8 cellular contexts compared by ENCODE assay signal in the genomic region with DNA sequence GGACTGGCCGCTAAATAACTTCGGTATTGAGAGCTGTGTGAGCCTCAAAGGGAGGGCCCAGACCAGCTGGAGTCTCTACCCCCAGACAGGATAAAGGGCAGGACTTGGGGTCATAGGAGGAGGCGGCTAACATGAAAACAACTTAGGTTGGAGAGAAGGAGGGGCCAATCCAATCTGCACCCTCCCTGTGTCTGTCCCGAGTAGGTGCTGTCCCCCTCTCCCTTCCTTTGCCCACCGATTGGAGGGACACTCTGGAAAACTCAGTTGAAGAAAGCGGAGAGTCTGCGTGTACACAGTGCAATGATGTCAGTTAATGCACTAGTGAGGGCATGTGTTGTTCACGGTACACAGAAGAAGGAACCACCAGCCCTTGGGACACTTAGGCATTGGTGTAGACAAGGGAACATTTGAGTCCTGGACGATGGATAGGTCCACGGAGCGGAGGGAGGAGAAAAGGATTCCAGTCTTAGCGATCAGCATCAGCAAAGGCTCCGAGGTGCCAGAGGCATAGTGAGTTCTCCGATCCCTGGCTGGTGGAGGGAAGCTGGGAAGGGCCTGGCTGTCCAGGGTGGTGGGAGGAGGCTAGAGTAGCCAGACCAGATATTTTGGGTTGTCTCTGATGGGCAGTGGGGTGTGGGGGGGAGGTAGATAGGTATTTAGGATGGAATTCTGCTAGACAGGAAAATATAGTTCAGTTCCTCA. TPM values are rescaled to one million over a fixed set of nuclear protein-coding genes. Genes with fewer than 3 reads are reported as not detected.
DNase-seq lines count a peak whose midpoint lies in the region; ATAC-seq and TF ChIP-seq lines count a peak whose summit lies in the region.

No MANE protein-coding gene starts in this region.

- H3K4me1 ChIP-seq in BE2C = peaks cover 18% of the 10 kb centered on the region
- H3K4me1 ChIP-seq in muscle layer of duodenum (ENCODE audit: control insufficient read depth in 1 of 2, insufficient read depth in 2 of 2, low read length in 2 of 2) = peaks cover 24 to 40% of the 10 kb centered on the region in 2 donors

- H3K4me3 ChIP-seq in BE2C (ENCODE audit: low read depth, low read length) = peak overlapping the region; percentile 58
- H3K4me3 ChIP-seq in muscle layer of duodenum (ENCODE audit: low read depth in 1 of 2, low read length in 2 of 2) = peak overlapping the region; percentile 27 to 65

- ATAC-seq in HG03045 (IDR thresholded peaks at IDR 0.05; ENCODE audit: unreplicated experiment) (peak; percentile 8), GM18498 (IDR thresholded peaks at IDR 0.05; ENCODE audit: unreplicated experiment) (no peak), HG02798 (IDR thresholded peaks at IDR 0.05; ENCODE audit: poor library complexity, unreplicated experiment) (no peak)
- ATAC-seq in central memory CD8-positive, alpha-beta T cell (replicated peaks; ENCODE audit: extremely low read depth, poor library complexity, severe bottlenecking) = no peak

- H3K4me3 Mint-ChIP-seq in central memory CD8-positive, alpha-beta T cell = peak overlapping the region; percentile 48

- H3K27me3 Mint-ChIP-seq in central memory CD8-positive, alpha-beta T cell = peaks cover 53% of the 10 kb centered on the region

- peak overlapping the region; percentile 39 for H3K27ac Mint-ChIP-seq in central memory CD8-positive, alpha-beta T cell (ENCODE audit: low read depth)

- peaks cover 32% of the 10 kb centered on the region for H3K4me1 Mint-ChIP-seq in central memory CD8-positive, alpha-beta T cell

- no peak for TF ChIP-seq CTCF in BE2C (IDR thresholded peaks at IDR 0.05; ENCODE audit: low read depth, low read length)

- H3K27me3 ChIP-seq in BE2C (no peaks in the 10 kb centered on the region), muscle layer of duodenum (ENCODE audit: low read depth, low read length) (no peaks in the 10 kb centered on the region)

- H3K9me3 Mint-ChIP-seq in central memory CD8-positive, alpha-beta T cell = no peaks in the 10 kb centered on the region

- H3K36me3 ChIP-seq in BE2C = no peaks in the 10 kb centered on the region
- H3K36me3 ChIP-seq in muscle layer of duodenum (ENCODE audit: control insufficient read depth in 1 of 2, insufficient read depth in 2 of 2, low read length in 2 of 2) = no peaks in the 10 kb centered on the region

- H3K27ac ChIP-seq in muscle layer of duodenum (ENCODE audit: low read length) = peak overlapping the region; percentile 66

- DNase-seq in BE2C (no peak), NK-92 (lab: John Stamatoyannopoulos, UW; ENCODE audit: unreplicated experiment) (no peak)
- DNase-seq in central memory CD8-positive, alpha-beta T cell (ENCODE audit: low spot score in 2 of 2) = no peak
- DNase-seq in effector CD8-positive, alpha-beta T cell (lab: John Stamatoyannopoulos, UW) = no peak

- no peaks in the 10 kb centered on the region for H3K9me3 ChIP-seq in BE2C
- no peaks in the 10 kb centered on the region for H3K9me3 ChIP-seq in muscle layer of duodenum (ENCODE audit: control insufficient read depth in 1 of 2, low read length in 2 of 2)

- H3K36me3 Mint-ChIP-seq in central memory CD8-positive, alpha-beta T cell (ENCODE audit: insufficient read depth) = peaks cover 12% of the 10 kb centered on the region

RNA-seq across cellular contexts. Expression of gene NOL3, which starts 0.8 kb away (rescaled TPM):
- polyA plus RNA-seq in BE2C (2012; ENCODE audit: insufficient read depth, insufficient read length, low read depth) = 90.0 TPM

RNA-seq across cellular contexts. Expression of gene HSF4, which starts 6.6 kb away (rescaled TPM):
- 37.1 TPM for polyA plus RNA-seq in BE2C (2012; ENCODE audit: insufficient read depth, insufficient read length, low read depth)

RNA-seq across cellular contexts. Expression of gene FBXL8, which starts 11.3 kb away (rescaled TPM):
- 14.4 TPM for polyA plus RNA-seq in BE2C (2012; ENCODE audit: insufficient read depth, insufficient read length, low read depth)

RNA-seq across cellular contexts. Expression of gene TRADD, which starts 11.4 kb away (rescaled TPM):
- 6.0 TPM for polyA plus RNA-seq in BE2C (2012; ENCODE audit: insufficient read depth, insufficient read length, low read depth)

RNA-seq across cellular contexts. Expression of gene MATCAP1, which starts 12.7 kb away (rescaled TPM):
- polyA plus RNA-seq in BE2C (2012; ENCODE audit: insufficient read depth, insufficient read length, low read depth) = 90.9 TPM
